ENCODE assay signal across 23 cellular contexts in the genomic region with DNA sequence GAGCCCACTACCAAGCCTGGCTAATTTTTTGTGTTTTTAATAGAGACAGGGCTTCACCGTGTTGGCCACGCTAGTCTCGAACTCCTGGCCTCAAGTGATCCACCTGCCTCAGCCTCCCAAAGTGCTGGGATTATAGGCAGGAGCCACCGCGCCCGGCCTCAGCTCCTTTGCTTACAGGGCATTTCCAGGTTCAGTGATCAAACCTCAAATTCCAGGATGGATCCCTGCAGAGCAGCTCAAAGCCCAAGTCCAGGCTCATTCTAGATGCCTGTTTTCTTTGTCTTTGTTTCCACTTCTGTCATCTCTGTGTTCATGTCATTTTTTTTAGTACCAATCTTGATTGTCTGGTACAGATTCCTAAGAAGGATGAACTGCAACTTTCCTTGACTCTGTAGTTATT. TPM values are rescaled to one million over a fixed set of nuclear protein-coding genes. Genes with fewer than 3 reads are reported as not detected.
"Had no signal": no experiment of that assay in that cellular context is flagged by ENCODE, and none has a peak within 500 bp of the region (broad histone marks: within the 10 kb centered on the region; RNA-seq: fewer than 3 reads in every experiment).

No MANE protein-coding gene starts in this region.

- H3K9me3 ChIP-seq: gastroesophageal sphincter, left ventricle myocardium inferior, mucosa of descending colon, spleen, tibial nerve had no signal

- H3K4me1 ChIP-seq: gastroesophageal sphincter, left ventricle myocardium inferior, spleen, tibial nerve had no signal

- H3K27ac Mint-ChIP-seq: activated CD4-positive, alpha-beta memory T cell treated with anti-CD3 and anti-CD28 coated beads for 36 hours; activated naive CD8-positive, alpha-beta T cell; activated T-cell treated with anti-CD3 and anti-CD28 coated beads, Interleukin-2, amount 50 U/mL, for 24 hours had no signal

- H3K4me3 Mint-ChIP-seq: activated CD4-positive, alpha-beta memory T cell treated with anti-CD3 and anti-CD28 coated beads for 36 hours; activated naive CD8-positive, alpha-beta T cell; activated T-cell treated with anti-CD3 and anti-CD28 coated beads, Interleukin-2, amount 50 U/mL, for 24 hours; central memory CD8-positive, alpha-beta T cell had no signal

- H3K27me3 Mint-ChIP-seq: activated naive CD8-positive, alpha-beta T cell; activated T-cell treated with anti-CD3 and anti-CD28 coated beads, Interleukin-2, amount 50 U/mL, for 24 hours; natural killer cell treated with Interleukin-12 subunit alpha and Interleukin-12 subunit beta and Interleukin-15 and Interleukin-18, amount 100 ng/mL, for 72 hours had no signal

- ATAC-seq: gastroesophageal sphincter; mucosa of descending colon; natural killer cell treated with Interleukin-12 subunit alpha and Interleukin-12 subunit beta and Interleukin-15 and Interleukin-18, amount 100 ng/mL, for 72 hours; right cardiac atrium had no signal

- DNase-seq: activated CD4-positive, alpha-beta memory T cell treated with anti-CD3 and anti-CD28 coated beads for 36 hours; activated CD4-positive, alpha-beta T cell treated with anti-CD3 and anti-CD28 coated beads for 48 hours; activated CD8-positive, alpha-beta memory T cell treated with anti-CD3 and anti-CD28 coated beads, Interleukin-2, amount 50 U/mL, for 4 hours; activated naive CD4-positive, alpha-beta T cell treated with Interleukin-2 at 50 U/mL for 16 hours; activated T-cell treated with anti-CD3 and anti-CD28 coated beads, Interleukin-2, amount 50 U/mL, for 24 hours; anterior cingulate cortex; effector memory CD4-positive, alpha-beta T cell; islet precursor cell; left ventricle myocardium inferior; mucosa of descending colon; posterior cingulate gyrus; right cardiac atrium; spleen; stimulated activated naive CD4-positive, alpha-beta T cell treated with Interleukin-2 at 50 U/mL for 16 hours had no signal

- H3K4me3 ChIP-seq: gastroesophageal sphincter, hepatocyte, left ventricle myocardium inferior, lung, mucosa of descending colon, spleen, tibial nerve had no signal

- H3K27ac ChIP-seq: gastroesophageal sphincter, hepatocyte, left ventricle myocardium inferior, spleen, tibial nerve had no signal

- H3K4me1 Mint-ChIP-seq: central memory CD8-positive, alpha-beta T cell had no signal

- H3K27me3 ChIP-seq: hepatocyte, spleen, tibial nerve had no signal

- H3K36me3 ChIP-seq: gastroesophageal sphincter, left ventricle myocardium inferior, spleen, tibial nerve had no signal

- H3K9me3 Mint-ChIP-seq: activated CD4-positive, alpha-beta memory T cell treated with anti-CD3 and anti-CD28 coated beads for 36 hours; activated T-cell treated with anti-CD3 and anti-CD28 coated beads, Interleukin-2, amount 50 U/mL, for 24 hours; central memory CD8-positive, alpha-beta T cell; natural killer cell treated with Interleukin-12 subunit alpha and Interleukin-12 subunit beta and Interleukin-15 and Interleukin-18, amount 100 ng/mL, for 72 hours had no signal

RNA-seq across cellular contexts. Expression of a gene that starts 41.9 kb away (rescaled TPM):
- total RNA-seq: fibroblast of villous mesenchyme, myocyte had no signal
